ENCODE assay signal across 9 cellular contexts in the genomic region with DNA sequence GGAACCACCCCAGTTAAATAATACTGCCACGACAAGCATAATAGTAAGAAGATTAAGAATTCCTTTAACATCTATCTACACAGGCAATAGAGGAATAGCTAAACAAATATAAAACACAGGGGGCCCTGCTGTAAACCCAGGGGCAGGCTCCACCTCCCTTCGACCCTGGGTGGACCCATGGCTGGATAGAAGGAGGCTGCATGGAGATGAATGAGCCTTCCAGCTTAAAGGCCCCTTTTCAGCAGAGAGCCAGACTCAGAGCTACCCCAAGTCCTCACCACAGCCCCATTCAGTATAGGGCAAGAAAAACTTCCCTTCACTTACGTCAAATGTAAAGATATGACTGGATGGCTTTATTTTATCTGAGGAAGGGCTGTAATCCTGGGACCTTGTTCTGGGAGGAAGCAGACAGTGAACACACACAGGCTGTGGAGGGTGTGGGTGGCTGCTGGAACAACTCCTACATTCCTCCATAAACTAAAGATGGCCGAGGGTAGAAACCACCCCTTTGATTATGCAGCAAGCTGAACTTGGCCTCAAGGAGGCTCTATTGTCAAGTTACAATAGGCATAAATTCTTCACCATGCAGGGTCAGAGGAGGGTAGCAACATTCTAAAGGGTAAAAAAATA. TPM values are rescaled to one million over a fixed set of nuclear protein-coding genes. Genes with fewer than 3 reads are reported as not detected.
DNase-seq lines count a peak whose midpoint lies in the region; ATAC-seq, FAIRE-seq and TF ChIP-seq lines count a peak whose summit lies in the region.
"Had no signal": no experiment of that assay in that cellular context is flagged by ENCODE, and none has a peak within 500 bp of the region (broad histone marks: within the 10 kb centered on the region; RNA-seq: fewer than 3 reads in every experiment).

No MANE protein-coding gene starts in this region.

- H3K56ac ChIP-seq in H1 (replicated peaks; ENCODE audit: insufficient read length, low read depth, low read length): no peak overlapping the region

- H4K20me1 ChIP-seq in H1 (replicated peaks in 1 of 2; ENCODE audit: control insufficient read depth in 1 of 2, insufficient read depth in 2 of 2, low read length in 2 of 2) (peaks cover 0 to 2% of the 10 kb centered on the region in 2 experiments), HepG2 (ENCODE audit: insufficient read depth, low read length) (no peaks in the 10 kb centered on the region)

- H3K4me3 ChIP-seq in NT2/D1 (ENCODE audit: insufficient read length, low read depth) (no peak overlapping the region), H1 (ENCODE audit: extremely low read depth in 1 of 4, insufficient read depth in 2 of 4, low read depth in 3 of 4, low read length in 4 of 4) (peak overlapping the region in 1 of 4 experiments; percentile 23; a peak in 1 of 8 replicates), HepG2 (replicated peaks in 1 of 3; ENCODE audit: insufficient read depth in 1 of 3, low read depth in 2 of 3, low read length in 3 of 3) (no peak overlapping the region), upper lobe of right lung (no peak overlapping the region)

- H3K4me3 Mint-ChIP-seq in activated naive CD4-positive, alpha-beta T cell treated with anti-CD3 and anti-CD28 coated beads, Interleukin-2, amount 10 ng/mL, durations not matched to agents 7 days and 5 days: no peak overlapping the region
- H3K4me3 Mint-ChIP-seq: naive thymus-derived CD4-positive, alpha-beta T cell had no signal

- peaks cover 22% of the 10 kb centered on the region for H3K27me3 Mint-ChIP-seq in activated naive CD4-positive, alpha-beta T cell treated with anti-CD3 and anti-CD28 coated beads, Interleukin-2, amount 10 ng/mL, durations not matched to agents 7 days and 5 days

- H2AFZ ChIP-seq in H1 (ENCODE audit: low read length): no peak overlapping the region
- no peak overlapping the region for H2AFZ ChIP-seq in HepG2 (ENCODE audit: low read length)

- H3K9ac ChIP-seq in NT2/D1 (ENCODE audit: insufficient read length, low read depth) (peak overlapping the region; percentile 18), H1 (replicated peaks in 1 of 4; ENCODE audit: extremely low read depth in 1 of 4, low read depth in 3 of 4, low read length in 3 of 4) (peak overlapping the region in 1 of 4 experiments; percentile 54; a peak in 1 of 7 replicates), HepG2 (ENCODE audit: insufficient read depth, low read depth, low read length) (no peak overlapping the region)

- WGBS in H1 (ENCODE audit: extremely low coverage in 1 of 2, insufficient coverage in 1 of 2, insufficient read length in 1 of 2, insufficient replicate concordance in 2 of 2, low coverage in 1 of 2, low lambda C conversion rate in 2 of 2, missing lambda C conversion rate in 1 of 2), 2 experiments: 47% methylated on average over 4 of the region's 4 CpGs; no CpG with 5 or more reads in 1 of the 2 experiments
- 43% methylated on average over 4 of the region's 4 CpGs for WGBS in HepG2 (ENCODE audit: low lambda C conversion rate)

- H3K4me1 Mint-ChIP-seq in activated naive CD4-positive, alpha-beta T cell treated with anti-CD3 and anti-CD28 coated beads, Interleukin-2, amount 10 ng/mL, durations not matched to agents 7 days and 5 days: no peaks in the 10 kb centered on the region

- peak overlapping the region; percentile 39; the same call in 1 of the 2 replicates for H3K27ac ChIP-seq in H1 (ENCODE audit: low read depth, low read length)
- H3K27ac ChIP-seq in HepG2 (ENCODE audit: extremely low read length, insufficient read depth, low read length): no peak overlapping the region
- peak overlapping the region; percentile 21 for H3K27ac ChIP-seq in upper lobe of right lung

- peak; percentile 89 for DNase-seq in NT2/D1 (ENCODE audit: low read depth, low spot score)
- DNase-seq in H1 (ENCODE audit: low read depth in 1 of 2, low spot score in 2 of 2): peak in 1 of 2 experiments; percentile 49
- no peak for DNase-seq in HepG2 (ENCODE audit: low spot score)
- DNase-seq in upper lobe of right lung: no peak
- DNase-seq in activated naive CD4-positive, alpha-beta T cell treated with anti-CD3 and anti-CD28 coated beads, Interleukin-2, amount 10 ng/mL, durations not matched to agents 7 days and 5 days: no peak
- no peak for DNase-seq in NOMO-1 (lab: John Stamatoyannopoulos, UW; ENCODE audit: unreplicated experiment in 2 of 2)
- DNase-seq: naive thymus-derived CD4-positive, alpha-beta T cell; NCI-H69 had no signal

- H3K27me3 ChIP-seq in NT2/D1 (ENCODE audit: insufficient read depth, insufficient read length): no peaks in the 10 kb centered on the region
- no peaks in the 10 kb centered on the region for H3K27me3 ChIP-seq in H1 (replicated peaks in 1 of 4; ENCODE audit: control insufficient read depth in 3 of 4, extremely low read depth in 1 of 4, insufficient read depth in 3 of 4, low read length in 3 of 4)
- H3K27me3 ChIP-seq in HepG2 (ENCODE audit: control insufficient read depth in 1 of 2, insufficient read depth in 2 of 2, low read length in 2 of 2): no peaks in the 10 kb centered on the region
- H3K27me3 ChIP-seq in upper lobe of right lung: no peaks in the 10 kb centered on the region

- H3K23me2 ChIP-seq in H1 (ENCODE audit: low read depth, low read length): no peaks in the 10 kb centered on the region

- H3K36me3 ChIP-seq in NT2/D1 (ENCODE audit: insufficient read depth, insufficient read length, low read length) (peaks cover 32% of the 10 kb centered on the region), H1 (ENCODE audit: control insufficient read depth in 2 of 4, insufficient read depth in 4 of 4, low read length in 3 of 4) (peaks cover 0 to 3% (median 1%) of the 10 kb centered on the region in 4 experiments; a peak in 3 of 8 replicates), HepG2 (replicated peaks in 1 of 2; ENCODE audit: control insufficient read depth in 1 of 2, insufficient read depth in 2 of 2, low read length in 2 of 2) (no peaks in the 10 kb centered on the region), upper lobe of right lung (peaks cover 7% of the 10 kb centered on the region)

- no peaks in the 10 kb centered on the region for H3K9me3 Mint-ChIP-seq in activated naive CD4-positive, alpha-beta T cell treated with anti-CD3 and anti-CD28 coated beads, Interleukin-2, amount 10 ng/mL, durations not matched to agents 7 days and 5 days

- peak overlapping the region; percentile 30 to 52; a peak in 3 of 4 replicates for H3K4me2 ChIP-seq in H1 (ENCODE audit: insufficient read depth in 1 of 2, low read depth in 2 of 2, low read length in 2 of 2)
- peak overlapping the region; percentile 33; the same call in 1 of the 2 replicates for H3K4me2 ChIP-seq in HepG2 (ENCODE audit: low read depth, low read length)

- H2AK5ac ChIP-seq in H1 (ENCODE audit: low read depth, low read length): 0 out of 2 replicates have a peak overlapping the region, but pooled peaks have one; percentile 9

- H3K79me1 ChIP-seq in H1 (ENCODE audit: low read depth, low read length): peaks cover 4% of the 10 kb centered on the region; the same call in 1 of the 2 replicates

- peak; percentile 75 for FAIRE-seq in H1 (lab: Jason Lieb, UNC)
- no peak for FAIRE-seq in HepG2 (lab: Jason Lieb, UNC)

- no peak overlapping the region for H3K14ac ChIP-seq in H1 (ENCODE audit: insufficient read length)

- H3K27ac Mint-ChIP-seq in activated naive CD4-positive, alpha-beta T cell treated with anti-CD3 and anti-CD28 coated beads, Interleukin-2, amount 10 ng/mL, durations not matched to agents 7 days and 5 days: no peak overlapping the region

- POLR2A ChIA-PET in H1 (lab: Charles Lee; ENCODE audit: partially characterized antibody): interaction anchor here (0.7 to 4.4 kb wide), 12 partner anchors 9 to 294 kb away, joined by 3 to 28 read pairs (median 5); partner anchors contain the start of gene NUAK1
- POLR2A ChIA-PET in HepG2 (lab: Yijun Ruan, JAX): interaction anchor here (1.3 to 2.0 kb wide), 5 partner anchors 9 to 31 kb away, joined by 3 to 9 read pairs (median 5); partner anchors contain the start of gene NUAK1

- no peak overlapping the region for H2BK15ac ChIP-seq in H1 (ENCODE audit: low read length)

- H2BK5ac ChIP-seq in H1 (ENCODE audit: low read depth, low read length): peak overlapping the region; percentile 87; the same call in 1 of the 2 replicates

- peak overlapping the region; percentile 45 for H4K91ac ChIP-seq in H1 (replicated peaks; ENCODE audit: insufficient read length, low read length)

- TF ChIP-seq RAD21 in H1 (IDR thresholded peaks at IDR 0.05 in 1 of 2, conservative IDR thresholded peaks at IDR 0.05 in 1 of 2; ENCODE audit: low read depth in 2 of 2, low read length in 2 of 2) (peak in 1 of 2 experiments; percentile 10; a peak in 2 of 4 replicates), HepG2 (CRISPR knock-in tag; IDR thresholded peaks at IDR 0.05) (no peak)

- BruUV-seq in HepG2 (replicated peaks; lab: Mats Ljungman, UMichigan): no TSS peak

- H3K9me3 ChIP-seq in NT2/D1 (ENCODE audit: insufficient read depth, low read length) (no peaks in the 10 kb centered on the region), H1 (ENCODE audit: insufficient read depth in 2 of 2, low read depth in 1 of 2, low read length in 1 of 2) (no peaks in the 10 kb centered on the region), HepG2 (ENCODE audit: low read length) (no peaks in the 10 kb centered on the region), upper lobe of right lung (no peaks in the 10 kb centered on the region)

- TF ChIP-seq EP300 in H1 (IDR thresholded peaks at IDR 0.05; ENCODE audit: borderline replicate concordance in 1 of 2, low read depth in 2 of 2, low read length in 2 of 2) (no peak), HepG2 (IDR thresholded peaks at IDR 0.05; ENCODE audit: low read depth in 2 of 2, low read length in 2 of 2) (no peak), HepG2 (CRISPR knock-in tag; IDR thresholded peaks at IDR 0.05; ENCODE audit: borderline replicate concordance) (no peak)

- H3K4me1 ChIP-seq in NT2/D1 (ENCODE audit: insufficient read depth, insufficient read length): peaks cover 19% of the 10 kb centered on the region
- peaks cover 23 to 47% (median 43%) of the 10 kb centered on the region in 4 experiments for H3K4me1 ChIP-seq in H1 (replicated peaks in 1 of 4; ENCODE audit: control insufficient read depth in 3 of 4, insufficient read depth in 4 of 4, low read length in 3 of 4)
- H3K4me1 ChIP-seq in HepG2 (ENCODE audit: insufficient read depth, low read length): peaks cover 66% of the 10 kb centered on the region
- H3K4me1 ChIP-seq in upper lobe of right lung: peaks cover 56% of the 10 kb centered on the region

- H3K79me2 ChIP-seq in H1 (ENCODE audit: control insufficient read depth in 1 of 2, insufficient read depth in 2 of 2, low read length in 2 of 2) (peaks cover 0 to 64% of the 10 kb centered on the region in 2 experiments; a peak in 2 of 4 replicates), HepG2 (ENCODE audit: insufficient read depth, low read length) (no peaks in the 10 kb centered on the region)

- TF ChIP-seq POLR2A in H1 (IDR thresholded peaks at IDR 0.05; ENCODE audit: control extremely low read depth in 1 of 2, low read depth in 2 of 2, low read length in 2 of 2): no peak
- TF ChIP-seq POLR2A in HepG2 (IDR thresholded peaks at IDR 0.05; ENCODE audit: insufficient read depth in 1 of 2, low read depth in 2 of 2, low read length in 2 of 2): no peak

- H3K36me3 Mint-ChIP-seq in activated naive CD4-positive, alpha-beta T cell treated with anti-CD3 and anti-CD28 coated beads, Interleukin-2, amount 10 ng/mL, durations not matched to agents 7 days and 5 days: no peaks in the 10 kb centered on the region
- H3K36me3 Mint-ChIP-seq: naive thymus-derived CD4-positive, alpha-beta T cell had no signal

- in situ Hi-C loops in HepG2 (cut with HindIII; ENCODE audit: extremely low pct_ligation_motif_present, low pct_unique_long_range_greater_than_20kb): no loop called here

- TF ChIP-seq CTCF in H1 (IDR thresholded peaks at IDR 0.05; ENCODE audit: control extremely low read depth in 1 of 3, insufficient read depth in 1 of 3, low read depth in 1 of 3, low read length in 3 of 3) (no peak), HepG2 (CRISPR knock-in tag; IDR thresholded peaks at IDR 0.05) (no peak), upper lobe of right lung (IDR thresholded peaks at IDR 0.05) (no peak)

- ATAC-seq in HepG2 (peak; percentile 77), upper lobe of right lung (peak; percentile 22), HG02759 (IDR thresholded peaks at IDR 0.05; ENCODE audit: unreplicated experiment) (no peak)
- ATAC-seq: naive thymus-derived CD4-positive, alpha-beta T cell had no signal

- H4K8ac ChIP-seq in H1 (ENCODE audit: extremely low read depth, insufficient read depth, low read length): no peak overlapping the region

- CTCF ChIA-PET in H1 (lab: Charles Lee; ENCODE audit: partially characterized antibody): interaction anchor here (0.6 to 3.3 kb wide), 16 partner anchors 9 to 403 kb away, joined by 3 to 17 read pairs (median 4); no protein-coding TSS in a partner anchor
- CTCF ChIA-PET in HepG2 (lab: Yijun Ruan, JAX; ENCODE audit: low intra/inter-chr PET ratio, low total read pairs): no interaction called here
- CTCF ChIA-PET in activated naive CD4-positive, alpha-beta T cell treated with anti-CD3 and anti-CD28 coated beads, Interleukin-2, amount 10 ng/mL, durations not matched to agents 7 days and 5 days (lab: Charles Lee): no interaction called here

- intact Hi-C loops in HepG2 (cut with micrococcal nuclease; ENCODE audit: unreplicated experiment) (no loop called here), upper lobe of right lung (cut with DNase I) (no loop called here)

- H3K4ac ChIP-seq in H1 (replicated peaks; ENCODE audit: insufficient read length, low read depth, low read length): no peak overlapping the region

- peak overlapping the region; percentile 98; the same call in 1 of the 2 replicates for H2BK12ac ChIP-seq in H1 (ENCODE audit: low read depth, low read length)

- H3K18ac ChIP-seq in H1 (ENCODE audit: extremely low read depth, low read length): no peak overlapping the region; the same call in 1 of the 2 replicates

- peak overlapping the region; percentile 9; the same call in 1 of the 2 replicates for H2BK20ac ChIP-seq in H1 (ENCODE audit: low read length)

- H4K5ac ChIP-seq in H1 (ENCODE audit: insufficient read length, low read depth, low read length): no peak overlapping the region

- H3K23ac ChIP-seq in H1 (ENCODE audit: insufficient read length): no peak overlapping the region

- no peak overlapping the region for H2BK120ac ChIP-seq in H1 (replicated peaks; ENCODE audit: low read depth, low read length)

RNA-seq across cellular contexts. Expression of gene NUAK1, which starts 30.5 kb away (rescaled TPM):
- total RNA-seq in H1 (2021; fragmentation: NEBNext Ultra II Directional; extraction: Animal tissue kit (Norgen Biotek cat#: 25700)): 18.2 and 18.9 TPM in 2 replicates
- polyA plus RNA-seq in H1 (2011; rRNA removed) (6.7 and 7.7 TPM in 2 replicates), HepG2 (2011; rRNA removed) (0.74 and 1.7 TPM in 2 replicates)
- polyA plus RNA-seq in H1 (2011; cell fraction: cytosol; rRNA removed): 7.7 TPM
- 13.5 TPM for polyA plus RNA-seq in H1 (2011; cell fraction: nucleus; rRNA removed)
- polyA plus RNA-seq in H1 (2012, experiment 1 of 2): 6.6 to 13.0 TPM (median 9.9 TPM) in 4 replicates
- polyA plus RNA-seq in H1 (2012, experiment 2 of 2): 4.0 TPM
- 6.9 TPM for polyA plus RNA-seq in H1 (2013, experiment 1 of 2)
- 6.9 TPM for polyA plus RNA-seq in H1 (2013, experiment 2 of 2)
- polyA minus RNA-seq in H1 (2011; rRNA and poly(A)+ RNA removed): 21.4 and 22.7 TPM in 2 replicates
- 12.1 TPM for polyA minus RNA-seq in H1 (2011; cell fraction: cytosol; rRNA and poly(A)+ RNA removed)
- polyA minus RNA-seq in H1 (2011; cell fraction: nucleus; rRNA and poly(A)+ RNA removed): 14.6 TPM
- total RNA-seq in HepG2 (2016; rRNA removed; fragmentation: Illumina TruSeq; extraction: Trizol) (1.9 and 2.0 TPM in 2 replicates), upper lobe of right lung (40.8 TPM)
- 0.20 and 1.1 TPM in 2 replicates for total RNA-seq in HepG2 (2016; cell fraction: cytosol; rRNA removed; fragmentation: Illumina TruSeq; extraction: Trizol; ENCODE audit: low read depth)
- total RNA-seq in HepG2 (2016; cell fraction: insoluble cytoplasmic fraction; rRNA removed; fragmentation: Illumina TruSeq; extraction: Trizol): 1.7 and 2.1 TPM in 2 replicates
- 1.1 and 1.8 TPM in 2 replicates for total RNA-seq in HepG2 (2016; cell fraction: membrane; rRNA removed; fragmentation: Illumina TruSeq; extraction: Trizol)
- total RNA-seq in HepG2 (2016; cell fraction: nucleus; rRNA removed; fragmentation: Illumina TruSeq; extraction: Trizol): 1.8 and 1.9 TPM in 2 replicates
- polyA plus RNA-seq in HepG2 (2011; cell fraction: cytosol; rRNA removed): 0.79 and 1.2 TPM in 2 replicates
- 0.69 and 1.3 TPM in 2 replicates for polyA plus RNA-seq in HepG2 (2011; cell fraction: nucleus; rRNA removed)
- 0.40 and 1.4 TPM in 2 replicates for polyA plus RNA-seq in HepG2 (2012)
- 0.08 and 0.11 TPM in 2 replicates for polyA plus RNA-seq in HepG2 (2016; cell fraction: cytosol; fragmentation: Illumina TruSeq; extraction: Trizol; ENCODE audit: low read depth)
- polyA plus RNA-seq in HepG2 (2016; cell fraction: insoluble cytoplasmic fraction; fragmentation: Illumina TruSeq; extraction: Trizol; ENCODE audit: low read depth): 1.7 TPM in 2 replicates
- polyA plus RNA-seq in HepG2 (2016; cell fraction: membrane; fragmentation: Illumina TruSeq; extraction: Trizol; ENCODE audit: low read depth): 0.32 and 0.37 TPM in 2 replicates
- polyA plus RNA-seq in HepG2 (2016; cell fraction: nucleus; fragmentation: Illumina TruSeq; extraction: Trizol; ENCODE audit: insufficient read depth, low read depth): 1.9 TPM in 2 replicates
- polyA minus RNA-seq in HepG2 (2011; rRNA and poly(A)+ RNA removed; ENCODE audit: low replicate concordance): 2.5 and 4.9 TPM in 2 replicates
- 0.89 and 1.6 TPM in 2 replicates for polyA minus RNA-seq in HepG2 (2011; cell fraction: cytosol; rRNA and poly(A)+ RNA removed)
- polyA minus RNA-seq in HepG2 (2011; cell fraction: nucleus; rRNA and poly(A)+ RNA removed): 1.6 and 2.3 TPM in 2 replicates
- polyA plus RNA-seq: naive thymus-derived CD4-positive, alpha-beta T cell had no signal
